ENCODE assay signal across 14 cellular contexts in genomic region chr10:119714484-119714816, GRCh38.
"Had no signal": no experiment of that assay in that cellular context is flagged by ENCODE, and none has a peak within 500 bp of the region (broad histone marks: within the 10 kb centered on the region; RNA-seq: fewer than 3 reads in every experiment).

No MANE protein-coding gene starts in this region.

- DNase-seq: activated CD4-positive, alpha-beta T cell treated with anti-CD3 and anti-CD28 coated beads, Interleukin-2, amount 50 U/mL, for 4 hours; activated CD8-positive, alpha-beta memory T cell treated with anti-CD3 and anti-CD28 coated beads, Interleukin-2, amount 10 ng/mL, durations not matched to agents 7 days and 5 days; activated naive CD4-positive, alpha-beta T cell treated with anti-CD3 and anti-CD28 coated beads, Interleukin-2, amount 50 U/mL, for 16 hours; activated T-cell treated with anti-CD3 and anti-CD28 coated beads, Interleukin-2, amount 50 U/mL, for 1 hour; left ventricle myocardium inferior; mesendoderm; ovary; stimulated activated CD4-positive, alpha-beta T cell treated with anti-CD3 and anti-CD28 coated beads, Interleukin-15, amount 100 ng/mL, for 24 hours; stimulated activated CD4-positive, alpha-beta T cell treated with anti-CD3 and anti-CD28 coated beads, Interleukin-4, amount 100 ng/mL, for 1 hour; stimulated activated naive CD4-positive, alpha-beta T cell; transverse colon had no signal

- H3K27me3 Mint-ChIP-seq: activated CD8-positive, alpha-beta memory T cell treated with anti-CD3 and anti-CD28 coated beads, Interleukin-2, amount 10 ng/mL, durations not matched to agents 7 days and 5 days; natural killer cell treated with Interleukin-12 subunit alpha and Interleukin-12 subunit beta and Interleukin-15 and Interleukin-18, amount 100 ng/mL, for 72 hours had no signal

- H3K27me3 ChIP-seq: ovary, transverse colon, vagina had no signal

- H3K4me1 ChIP-seq: left ventricle myocardium inferior, vagina had no signal

- H3K9me3 Mint-ChIP-seq: natural killer cell treated with Interleukin-12 subunit alpha and Interleukin-12 subunit beta and Interleukin-15 and Interleukin-18, amount 100 ng/mL, for 72 hours had no signal

- H3K9me3 ChIP-seq: left ventricle myocardium inferior, ovary, transverse colon, vagina had no signal

- ATAC-seq: activated CD8-positive, alpha-beta memory T cell treated with anti-CD3 and anti-CD28 coated beads, Interleukin-2, amount 10 ng/mL, durations not matched to agents 7 days and 5 days; natural killer cell treated with Interleukin-12 subunit alpha and Interleukin-12 subunit beta and Interleukin-15 and Interleukin-18, amount 100 ng/mL, for 72 hours had no signal

- H3K27ac ChIP-seq: left ventricle myocardium inferior, ovary, skin epidermis, transverse colon, vagina had no signal

- H3K27ac Mint-ChIP-seq: activated CD8-positive, alpha-beta memory T cell treated with anti-CD3 and anti-CD28 coated beads, Interleukin-2, amount 10 ng/mL, durations not matched to agents 7 days and 5 days; natural killer cell treated with Interleukin-12 subunit alpha and Interleukin-12 subunit beta and Interleukin-15 and Interleukin-18, amount 100 ng/mL, for 72 hours had no signal

- H3K4me3 ChIP-seq: left ventricle myocardium inferior, ovary, skin epidermis, transverse colon, vagina had no signal

- H3K4me3 Mint-ChIP-seq: activated CD8-positive, alpha-beta memory T cell treated with anti-CD3 and anti-CD28 coated beads, Interleukin-2, amount 10 ng/mL, durations not matched to agents 7 days and 5 days; natural killer cell treated with Interleukin-12 subunit alpha and Interleukin-12 subunit beta and Interleukin-15 and Interleukin-18, amount 100 ng/mL, for 72 hours had no signal

- H3K36me3 ChIP-seq: left ventricle myocardium inferior, ovary, transverse colon, vagina had no signal
